Comparison of ENCODE assay signal across 19 cellular contexts in the genomic region with DNA sequence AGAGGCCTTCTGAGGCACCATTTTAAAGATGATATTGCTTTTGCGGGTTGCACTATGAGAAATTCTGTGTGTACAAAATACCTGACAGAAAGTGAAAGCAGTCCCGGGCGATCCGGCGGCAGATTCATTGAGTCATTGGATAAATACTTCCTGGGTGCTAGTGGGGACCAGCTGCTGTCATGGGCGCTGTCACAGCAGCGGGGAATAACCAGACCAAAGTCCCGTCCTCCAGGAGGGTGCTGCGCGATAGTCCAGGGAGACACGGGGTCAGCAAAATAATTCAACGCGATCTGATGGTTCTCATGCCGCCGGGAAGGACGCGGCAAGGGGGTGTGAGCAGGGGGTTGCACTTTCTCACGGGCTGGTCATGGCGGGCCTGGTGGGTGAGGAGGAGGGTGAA. TPM values are rescaled to one million over a fixed set of nuclear protein-coding genes. Genes with fewer than 3 reads are reported as not detected.
A peak's percentile ranks its signal among the peaks of the same experiment; 100 is the strongest.
DNase-seq lines count a peak whose midpoint lies in the region; ATAC-seq, FAIRE-seq and TF ChIP-seq lines count a peak whose summit lies in the region.
"Had no signal": no experiment of that assay in that cellular context is flagged by ENCODE, and none has a peak within 500 bp of the region (broad histone marks: within the 10 kb centered on the region; RNA-seq: fewer than 3 reads in every experiment).

No MANE protein-coding gene starts in this region.

- WGBS in suprapubic skin = 93% methylated on average over 19 of the region's 19 CpGs

- ATAC-seq in mucosa of descending colon (peak; percentile 93), GM19455 (IDR thresholded peaks at IDR 0.05; ENCODE audit: unreplicated experiment) (no peak)

- TF ChIP-seq CTCF in mucosa of descending colon (IDR thresholded peaks at IDR 0.05) (no peak), suprapubic skin (IDR thresholded peaks at IDR 0.05) (no peak), left ventricle myocardium inferior (IDR thresholded peaks at IDR 0.05; ENCODE audit: borderline replicate concordance) (no peak)

- peaks cover 12% of the 10 kb centered on the region for H3K9me3 ChIP-seq in mucosa of descending colon
- H3K9me3 ChIP-seq in suprapubic skin = no peaks in the 10 kb centered on the region
- H3K9me3 ChIP-seq in left ventricle myocardium inferior (replicated peaks) = peaks cover 19% of the 10 kb centered on the region

- H3K4me1 ChIP-seq in mucosa of descending colon (ENCODE audit: low read depth) = no peaks in the 10 kb centered on the region
- H3K4me1 ChIP-seq in suprapubic skin = no peaks in the 10 kb centered on the region
- H3K4me1 ChIP-seq in left ventricle myocardium inferior = no peaks in the 10 kb centered on the region
- H3K4me1 ChIP-seq: esophagus muscularis mucosa had no signal

- no peak for TF ChIP-seq EP300 in suprapubic skin (IDR thresholded peaks at IDR 0.05)

- in situ Hi-C loops in ACHN (cut with HindIII; ENCODE audit: low pct_ligation_motif_present, low pct_unique_long_range_greater_than_20kb, low sequenced_read_pairs) = no loop called here

- intact Hi-C loops in mucosa of descending colon (cut with DNase I, micrococcal nuclease) (no loop called here), left ventricle myocardium inferior (cut with micrococcal nuclease) (no loop called here)

- H3K4me3 ChIP-seq in mucosa of descending colon (no peak overlapping the region), suprapubic skin (no peak overlapping the region), left ventricle myocardium inferior (no peak overlapping the region)
- H3K4me3 ChIP-seq: dorsolateral prefrontal cortex, esophagus muscularis mucosa, SJSA1 had no signal

- H3K36me3 ChIP-seq in mucosa of descending colon (ENCODE audit: low read depth) (no peaks in the 10 kb centered on the region), suprapubic skin (no peaks in the 10 kb centered on the region), left ventricle myocardium inferior (no peaks in the 10 kb centered on the region)
- H3K36me3 ChIP-seq: esophagus muscularis mucosa, SJSA1 had no signal

- peaks cover 2% of the 10 kb centered on the region for H3K27me3 ChIP-seq in suprapubic skin
- H3K27me3 ChIP-seq in left ventricle myocardium inferior (ENCODE audit: low read depth) = peaks cover under 1% of the 10 kb centered on the region
- H3K27me3 ChIP-seq: dorsolateral prefrontal cortex, esophagus muscularis mucosa had no signal

- no peak for FAIRE-seq in H54 (lab: Jason Lieb, UNC)
- FAIRE-seq: GM18507 had no signal

- no peak overlapping the region for H3K27ac ChIP-seq in suprapubic skin
- H3K27ac ChIP-seq in left ventricle myocardium inferior (replicated peaks) = no peak overlapping the region
- H3K27ac ChIP-seq: esophagus muscularis mucosa, SJSA1 had no signal

- peak; percentile 42 for DNase-seq in ACHN
- DNase-seq in H54 (ENCODE audit: insufficient read length, low spot score) = peak; percentile 69
- DNase-seq in RKO (ENCODE audit: low spot score) = peak; percentile 37
- peak; percentile 52 to 61 (median 53) for DNase-seq in mucosa of descending colon
- no peak for DNase-seq in NCI-H1105 treated with DMSO at 0.1 percent for 48 hours (lab: John Stamatoyannopoulos, UW)
- no peak for DNase-seq in suprapubic skin (ENCODE audit: low spot score in 2 of 2)
- DNase-seq in left ventricle myocardium inferior = no peak
- DNase-seq: activated CD4-positive, CD25-positive, alpha-beta regulatory T cell treated with anti-CD3 and anti-CD28 coated beads, Interleukin-2, amount 50 U/mL, for 72 hours; activated naive CD4-positive, alpha-beta T cell; dorsolateral prefrontal cortex; glutamatergic neuron; HFFc6; NCI-H1048; retina had no signal

- TF ChIP-seq POLR2A in H54 (IDR thresholded peaks at IDR 0.05; ENCODE audit: low read depth, low read length) = no peak
- no peak for TF ChIP-seq POLR2A in suprapubic skin (IDR thresholded peaks at IDR 0.05)

RNA-seq across cellular contexts. Expression of a gene that starts 13.5 kb away (rescaled TPM):
- total RNA-seq in mucosa of descending colon = under 1 TPM in 1 of 3 donors, not detected in 2; 0.66 TPM
- total RNA-seq in suprapubic skin = 1 to 10 TPM in 2 of 4 donors, not detected in 2; 2.5 to 4.8 TPM
- not detected for total RNA-seq in left ventricle myocardium inferior
- total RNA-seq: HFFc6, mesenteric fat pad, SJSA1 had no signal

RNA-seq across cellular contexts. Expression of a gene that starts 25.2 kb away (rescaled TPM):
- total RNA-seq in mucosa of descending colon (1 to 10 TPM in 1 of 3 donors, under 1 TPM in 2; 0.09 to 2.2 (median 0.22) TPM), suprapubic skin (not detected), left ventricle myocardium inferior (not detected)
- total RNA-seq: HFFc6, mesenteric fat pad had no signal

Comparison
In these comparisons a context has a peak if more than half of its experiments do, and no peak if none do; other contexts are left out.
1. DNase-seq: peak in ACHN (single experiment), H54 (single experiment), RKO (single experiment) and mucosa of descending colon (3 of 3); none in NCI-H1105 treated with DMSO at 0.1 percent for 48 hours (single experiment), suprapubic skin (0 of 2) and left ventricle myocardium inferior (single experiment).